9 cellular contexts compared by ENCODE assay signal in the genomic region with DNA sequence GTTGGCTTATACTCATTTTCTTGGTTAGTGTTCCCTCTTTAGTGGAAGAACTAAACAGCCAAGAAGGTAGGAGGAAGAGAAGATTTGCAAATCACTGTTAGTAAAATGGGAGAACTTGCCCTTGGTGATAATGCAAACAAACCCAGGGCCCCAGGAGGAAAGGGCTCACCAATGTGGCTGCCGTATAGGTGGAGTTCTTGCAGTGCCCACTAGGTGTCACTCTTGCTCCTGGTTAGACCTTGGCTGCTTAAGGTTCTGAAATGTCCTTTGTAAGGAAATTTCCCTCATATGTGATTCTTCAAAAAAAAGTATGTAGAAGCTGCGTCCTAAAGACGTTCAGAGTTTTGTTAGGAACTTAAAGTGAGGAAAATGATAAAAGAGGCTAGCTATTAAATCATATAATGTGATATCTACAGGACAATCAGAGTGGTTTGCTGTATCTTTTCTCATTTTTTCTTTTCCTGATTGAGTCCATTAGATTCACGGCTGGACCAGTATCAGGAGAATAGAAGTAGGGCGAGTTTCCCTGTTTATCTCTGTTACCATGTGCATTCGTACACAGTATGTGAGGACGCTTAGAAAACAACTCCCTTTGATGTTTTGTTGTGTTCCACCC. TPM values are rescaled to one million over a fixed set of nuclear protein-coding genes. Genes with fewer than 3 reads are reported as not detected.
DNase-seq lines count a peak whose midpoint lies in the region; ATAC-seq and TF ChIP-seq lines count a peak whose summit lies in the region.
"Had no signal": no experiment of that assay in that cellular context is flagged by ENCODE, and none has a peak within 500 bp of the region (broad histone marks: within the 10 kb centered on the region; RNA-seq: fewer than 3 reads in every experiment).

No MANE protein-coding gene starts in this region.

- POLR2A ChIA-PET in CD8-positive, alpha-beta memory T cell (lab: Charles Lee): no interaction called here
- POLR2A ChIA-PET in naive thymus-derived CD4-positive, alpha-beta T cell (lab: Charles Lee): interaction anchor here (1.7 kb wide), 1 partner anchor 11 kb away, joined by 6 read pairs; no protein-coding TSS in a partner anchor

- H3K9me3 ChIP-seq in CD8-positive, alpha-beta memory T cell (ENCODE audit: low read length): peaks cover 5% of the 10 kb centered on the region
- H3K9me3 ChIP-seq in naive thymus-derived CD4-positive, alpha-beta T cell (ENCODE audit: control insufficient read depth in 2 of 3, low read length in 3 of 3): peaks cover 0 to 4% (median 0%) of the 10 kb centered on the region in 3 experiments

- peaks cover 3 to 10% (median 6%) of the 10 kb centered on the region in 5 donors for H3K9me3 Mint-ChIP-seq in CD8-positive, alpha-beta memory T cell
- peaks cover 13% of the 10 kb centered on the region for H3K9me3 Mint-ChIP-seq in activated CD8-positive, alpha-beta memory T cell treated with anti-CD3 and anti-CD28 coated beads, Interleukin-2, amount 10 ng/mL, durations not matched to agents 7 days and 5 days (ENCODE audit: low read depth)
- peaks cover 0 to 33% (median 16%) of the 10 kb centered on the region in 11 donors for H3K9me3 Mint-ChIP-seq in naive thymus-derived CD4-positive, alpha-beta T cell
- H3K9me3 Mint-ChIP-seq in stimulated activated naive B cell treated with anti-CD40 and anti-IgM and Interleukin-4, amounts not matched to agents 10 μg/mL and 1 μg/mL and 100 μg/mL, for 72 hours: peaks cover 0 to 6% of the 10 kb centered on the region in 2 donors

- peaks cover 5% of the 10 kb centered on the region for H3K4me1 ChIP-seq in CD8-positive, alpha-beta memory T cell (ENCODE audit: insufficient read depth, low read length)
- H3K4me1 ChIP-seq in naive thymus-derived CD4-positive, alpha-beta T cell (ENCODE audit: control insufficient read depth in 2 of 2, insufficient read depth in 2 of 2, low read length in 2 of 2): peaks cover 0 to 5% of the 10 kb centered on the region in 2 donors

- intact Hi-C loops in naive thymus-derived CD4-positive, alpha-beta T cell (cut with micrococcal nuclease): loop anchor here (1.0 to 5.0 kb wide), 10 partner anchors 11 to 307 kb away; no protein-coding TSS in a partner anchor

- no peaks in the 10 kb centered on the region for H3K27me3 ChIP-seq in CD8-positive, alpha-beta memory T cell (ENCODE audit: insufficient read depth, low read length, poor library complexity, severe bottlenecking)
- H3K27me3 ChIP-seq in naive thymus-derived CD4-positive, alpha-beta T cell (ENCODE audit: control insufficient read depth in 2 of 2, insufficient read depth in 2 of 2, low read length in 2 of 2): no peaks in the 10 kb centered on the region

- DNase-seq in CD8-positive, alpha-beta memory T cell: peak; percentile 38 to 71 (median 54)
- DNase-seq in NOMO-1 (lab: John Stamatoyannopoulos, UW; ENCODE audit: unreplicated experiment in 2 of 2) (peak; percentile 32 to 64), epithelial cell of esophagus (ENCODE audit: low read depth) (peak; percentile 70)
- peak; percentile 79 for DNase-seq in activated CD8-positive, alpha-beta memory T cell treated with anti-CD3 and anti-CD28 coated beads, Interleukin-2, amount 10 ng/mL, durations not matched to agents 7 days and 5 days
- DNase-seq in naive thymus-derived CD4-positive, alpha-beta T cell: peak; percentile 40 to 80 (median 67)
- DNase-seq in stimulated activated naive B cell treated with anti-CD40 and anti-IgM and Interleukin-4, amounts not matched to agents 10 μg/mL and 1 μg/mL and 100 μg/mL, for 72 hours: peak; percentile 60

- CTCF ChIA-PET in CD8-positive, alpha-beta memory T cell (lab: Charles Lee): interaction anchor here (0.6 to 1.2 kb wide), 5 partner anchors 9 to 33 kb away, joined by 3 to 6 read pairs (median 3); no protein-coding TSS in a partner anchor
- CTCF ChIA-PET in activated CD8-positive, alpha-beta memory T cell treated with anti-CD3 and anti-CD28 coated beads, Interleukin-2, amount 10 ng/mL, durations not matched to agents 7 days and 5 days (lab: Charles Lee): interaction anchor here (0.6 to 2.3 kb wide), 13 partner anchors 9 to 201 kb away, joined by 3 to 9 read pairs (median 4); no protein-coding TSS in a partner anchor
- CTCF ChIA-PET in naive thymus-derived CD4-positive, alpha-beta T cell (lab: Charles Lee): interaction anchor here (0.6 to 2.3 kb wide), 7 partner anchors 9 to 135 kb away, joined by 3 to 12 read pairs (median 6); no protein-coding TSS in a partner anchor

- no peak overlapping the region for H3K27ac ChIP-seq in CD8-positive, alpha-beta memory T cell (ENCODE audit: low read depth, low read length)
- no peak overlapping the region for H3K27ac ChIP-seq in naive thymus-derived CD4-positive, alpha-beta T cell (ENCODE audit: low read depth, low read length)

- H3K36me3 Mint-ChIP-seq in CD8-positive, alpha-beta memory T cell: peaks cover 24 to 87% (median 47%) of the 10 kb centered on the region in 3 donors
- peaks cover 46% of the 10 kb centered on the region for H3K36me3 Mint-ChIP-seq in activated CD8-positive, alpha-beta memory T cell treated with anti-CD3 and anti-CD28 coated beads, Interleukin-2, amount 10 ng/mL, durations not matched to agents 7 days and 5 days
- peaks cover 22 to 72% (median 51%) of the 10 kb centered on the region in 5 donors for H3K36me3 Mint-ChIP-seq in naive thymus-derived CD4-positive, alpha-beta T cell
- peaks cover 49 to 74% of the 10 kb centered on the region in 2 donors for H3K36me3 Mint-ChIP-seq in stimulated activated naive B cell treated with anti-CD40 and anti-IgM and Interleukin-4, amounts not matched to agents 10 μg/mL and 1 μg/mL and 100 μg/mL, for 72 hours

- peak; percentile 98 for TF ChIP-seq CTCF in epithelial cell of esophagus (IDR thresholded peaks at IDR 0.05; ENCODE audit: insufficient read depth, low read depth, low read length, missing control alignments)

- peaks cover 16% of the 10 kb centered on the region for H3K36me3 ChIP-seq in CD8-positive, alpha-beta memory T cell (ENCODE audit: insufficient read depth, low read length)
- peaks cover 0 to 48% (median 6%) of the 10 kb centered on the region in 3 experiments for H3K36me3 ChIP-seq in naive thymus-derived CD4-positive, alpha-beta T cell (ENCODE audit: control insufficient read depth in 2 of 3, insufficient read depth in 3 of 3, low read length in 3 of 3)

- H3K4me1 Mint-ChIP-seq in CD8-positive, alpha-beta memory T cell: peaks cover 8 to 15% (median 11%) of the 10 kb centered on the region in 3 donors
- H3K4me1 Mint-ChIP-seq in activated CD8-positive, alpha-beta memory T cell treated with anti-CD3 and anti-CD28 coated beads, Interleukin-2, amount 10 ng/mL, durations not matched to agents 7 days and 5 days: peaks cover 10% of the 10 kb centered on the region
- peaks cover 4 to 37% (median 30%) of the 10 kb centered on the region in 7 donors for H3K4me1 Mint-ChIP-seq in naive thymus-derived CD4-positive, alpha-beta T cell
- peaks cover 7 to 42% of the 10 kb centered on the region in 2 donors for H3K4me1 Mint-ChIP-seq in stimulated activated naive B cell treated with anti-CD40 and anti-IgM and Interleukin-4, amounts not matched to agents 10 μg/mL and 1 μg/mL and 100 μg/mL, for 72 hours

- ATAC-seq in GM19324 (IDR thresholded peaks at IDR 0.05; ENCODE audit: low FRiP score, unreplicated experiment) (peak; percentile 73), HG03457 (IDR thresholded peaks at IDR 0.05; ENCODE audit: unreplicated experiment) (peak; percentile 70)
- peak; percentile 75 for ATAC-seq in activated CD8-positive, alpha-beta memory T cell treated with anti-CD3 and anti-CD28 coated beads, Interleukin-2, amount 10 ng/mL, durations not matched to agents 7 days and 5 days
- peak; percentile 95 for ATAC-seq in naive thymus-derived CD4-positive, alpha-beta T cell
- peak; percentile 76 to 80 for ATAC-seq in stimulated activated naive B cell treated with anti-CD40 and anti-IgM and Interleukin-4, amounts not matched to agents 10 μg/mL and 1 μg/mL and 100 μg/mL, for 72 hours (replicated peaks)

- H3K4me3 ChIP-seq in CD8-positive, alpha-beta memory T cell (ENCODE audit: low read length): no peak overlapping the region
- H3K4me3 ChIP-seq in epithelial cell of esophagus (ENCODE audit: low read length): no peak overlapping the region
- H3K4me3 ChIP-seq in naive thymus-derived CD4-positive, alpha-beta T cell (ENCODE audit: low read length): no peak overlapping the region

- H3K27ac Mint-ChIP-seq in CD8-positive, alpha-beta memory T cell: peak overlapping the region in 3 of 8 donors; percentile 3 to 21 (median 10)
- H3K27ac Mint-ChIP-seq in activated CD8-positive, alpha-beta memory T cell treated with anti-CD3 and anti-CD28 coated beads, Interleukin-2, amount 10 ng/mL, durations not matched to agents 7 days and 5 days: no peak overlapping the region
- H3K27ac Mint-ChIP-seq in naive thymus-derived CD4-positive, alpha-beta T cell: peak overlapping the region in 6 of 9 donors; percentile 66 to 84 (median 71)
- H3K27ac Mint-ChIP-seq in stimulated activated naive B cell treated with anti-CD40 and anti-IgM and Interleukin-4, amounts not matched to agents 10 μg/mL and 1 μg/mL and 100 μg/mL, for 72 hours: peak overlapping the region; percentile 51
- H3K27ac Mint-ChIP-seq: activated naive CD4-positive, alpha-beta T cell treated with anti-CD3 and anti-CD28 coated beads, Interleukin-2, amount 50 U/mL, for 24 hours had no signal

- no peak overlapping the region for H3K4me3 Mint-ChIP-seq in CD8-positive, alpha-beta memory T cell
- H3K4me3 Mint-ChIP-seq in activated CD8-positive, alpha-beta memory T cell treated with anti-CD3 and anti-CD28 coated beads, Interleukin-2, amount 10 ng/mL, durations not matched to agents 7 days and 5 days: no peak overlapping the region
- H3K4me3 Mint-ChIP-seq in naive thymus-derived CD4-positive, alpha-beta T cell: peak overlapping the region in 4 of 10 donors; percentile 8 to 43 (median 25)
- H3K4me3 Mint-ChIP-seq in stimulated activated naive B cell treated with anti-CD40 and anti-IgM and Interleukin-4, amounts not matched to agents 10 μg/mL and 1 μg/mL and 100 μg/mL, for 72 hours: no peak overlapping the region
- H3K4me3 Mint-ChIP-seq: activated naive CD4-positive, alpha-beta T cell treated with anti-CD3 and anti-CD28 coated beads, Interleukin-2, amount 50 U/mL, for 24 hours had no signal

- peaks cover 0 to 2% of the 10 kb centered on the region in 2 donors for H3K27me3 Mint-ChIP-seq in CD8-positive, alpha-beta memory T cell
- no peaks in the 10 kb centered on the region for H3K27me3 Mint-ChIP-seq in activated CD8-positive, alpha-beta memory T cell treated with anti-CD3 and anti-CD28 coated beads, Interleukin-2, amount 10 ng/mL, durations not matched to agents 7 days and 5 days
- no peaks in the 10 kb centered on the region for H3K27me3 Mint-ChIP-seq in naive thymus-derived CD4-positive, alpha-beta T cell
- H3K27me3 Mint-ChIP-seq in stimulated activated naive B cell treated with anti-CD40 and anti-IgM and Interleukin-4, amounts not matched to agents 10 μg/mL and 1 μg/mL and 100 μg/mL, for 72 hours: no peaks in the 10 kb centered on the region
- H3K27me3 Mint-ChIP-seq: activated naive CD4-positive, alpha-beta T cell treated with anti-CD3 and anti-CD28 coated beads, Interleukin-2, amount 50 U/mL, for 24 hours had no signal

RNA-seq across cellular contexts. Expression of a gene that starts 48.6 kb away (rescaled TPM):
- 10 to 100 TPM; 69.0 to 70.2 TPM for total RNA-seq in CD8-positive, alpha-beta memory T cell
- 49.5 TPM for polyA plus RNA-seq in CD8-positive, alpha-beta memory T cell
- total RNA-seq in activated CD8-positive, alpha-beta memory T cell treated with anti-CD3 and anti-CD28 coated beads, Interleukin-2, amount 10 ng/mL, durations not matched to agents 7 days and 5 days: 10 to 100 TPM; 42.1 to 54.4 TPM
- 10 to 100 TPM; 16.4 to 38.4 (median 23.1) TPM for total RNA-seq in naive thymus-derived CD4-positive, alpha-beta T cell
- 10 to 100 TPM; 60.2 to 65.3 TPM for polyA plus RNA-seq in naive thymus-derived CD4-positive, alpha-beta T cell
